8 cellular contexts compared by ENCODE assay signal in genomic region chr22:30397656-30398635, GRCh38. TPM values are rescaled to one million over a fixed set of nuclear protein-coding genes. Genes with fewer than 3 reads are reported as not detected.
DNase-seq lines count a peak whose midpoint lies in the region; ATAC-seq and TF ChIP-seq lines count a peak whose summit lies in the region.

No MANE protein-coding gene starts in this region.

- H3K36me3 Mint-ChIP-seq in activated naive CD4-positive, alpha-beta T cell treated with anti-CD3 and anti-CD28 coated beads for 36 hours (ENCODE audit: low read depth), result no peaks in the 10 kb centered on the region

- dilution Hi-C loops in mammary epithelial cell (cut with HindIII; ENCODE audit: low sequenced_read_pairs), result no loop called here

- H3K27me3 ChIP-seq in mammary epithelial cell (ENCODE audit: insufficient read depth, low read length) (no peaks in the 10 kb centered on the region), lower lobe of right lung (ENCODE audit: low read depth) (peaks cover 22% of the 10 kb centered on the region)

- peak overlapping the region; percentile 87 for H3K4me3 Mint-ChIP-seq in activated naive CD4-positive, alpha-beta T cell treated with anti-CD3 and anti-CD28 coated beads for 36 hours

- H2AFZ ChIP-seq in mammary epithelial cell (ENCODE audit: low read depth, low read length), result no peak overlapping the region

- CTCF ChIA-PET in activated naive CD4-positive, alpha-beta T cell treated with anti-CD3 and anti-CD28 coated beads for 36 hours (lab: Charles Lee), result interaction anchor here (1.0 to 4.2 kb wide), 10 partner anchors 8 to 194 kb away, joined by 3 to 43 read pairs (median 5); partner anchors contain the start of genes MTFP1 and PES1
- CTCF ChIA-PET in mammary epithelial cell (lab: Charles Lee; ENCODE audit: low non-redundant PET), result interaction anchor here (0.7 kb wide), 1 partner anchor 13 kb away, joined by 4 read pairs; no protein-coding TSS in a partner anchor
- CTCF ChIA-PET in GM10248 (lab: Yijun Ruan, JAX), result interaction anchor here (0.8 to 5.0 kb wide), 10 partner anchors 7 to 134 kb away, joined by 3 to 42 read pairs (median 4); partner anchors contain the start of genes CASTOR1 and RNF215

- H3K36me3 ChIP-seq in mammary epithelial cell (ENCODE audit: insufficient read depth, low read length) (peaks cover 10% of the 10 kb centered on the region), lower lobe of right lung (no peaks in the 10 kb centered on the region), urinary bladder (ENCODE audit: insufficient read depth) (no peaks in the 10 kb centered on the region)

- peak overlapping the region; percentile 94 for H3K4me2 ChIP-seq in mammary epithelial cell (ENCODE audit: insufficient read depth, low read depth, low read length)

- H3K4me3 ChIP-seq in mammary epithelial cell (replicated peaks in 1 of 3; ENCODE audit: insufficient read depth in 1 of 3, low read depth in 2 of 3, low read length in 3 of 3), result peak overlapping the region; percentile 60 to 94 (median 78)
- peak overlapping the region; percentile 69 for H3K4me3 ChIP-seq in lower lobe of right lung
- H3K4me3 ChIP-seq in urinary bladder (ENCODE audit: low read depth, low read length), result peak overlapping the region; percentile 60

- WGBS in mammary epithelial cell (ENCODE audit: low coverage, missing lambda C conversion rate), result 2% methylated on average over 11 of the region's 11 CpGs
- 25% methylated on average over 11 of the region's 11 CpGs for WGBS in urinary bladder

- H3K9me3 ChIP-seq in mammary epithelial cell (replicated peaks; ENCODE audit: insufficient read depth, low read length), result no peaks in the 10 kb centered on the region
- H3K9me3 ChIP-seq in lower lobe of right lung, result no peaks in the 10 kb centered on the region

- peaks cover 36% of the 10 kb centered on the region for H3K4me1 Mint-ChIP-seq in activated naive CD4-positive, alpha-beta T cell treated with anti-CD3 and anti-CD28 coated beads for 36 hours (ENCODE audit: low read depth)

- ATAC-seq in lower lobe of right lung, result peak in 1 of 2 donors; percentile 9

- in situ Hi-C loops in mammary epithelial cell (cut with MboI; ENCODE audit: low sequenced_read_pairs in 2 of 2), result loop anchor here (5.0 to 25.0 kb wide), 4 partner anchors 77 to 286 kb away; partner anchors contain the start of genes CASTOR1 (in 1 of the 2) and SEC14L3 (in 1 of the 2)

- POLR2A ChIA-PET in GM10248 (lab: Yijun Ruan, JAX), result no interaction called here

- H3K9me3 Mint-ChIP-seq in activated naive CD4-positive, alpha-beta T cell treated with anti-CD3 and anti-CD28 coated beads for 36 hours, result no peaks in the 10 kb centered on the region

- peaks cover 38% of the 10 kb centered on the region for H3K4me1 ChIP-seq in mammary epithelial cell (ENCODE audit: insufficient read depth, low read length)
- H3K4me1 ChIP-seq in lower lobe of right lung, result peaks cover 35% of the 10 kb centered on the region
- no peaks in the 10 kb centered on the region for H3K4me1 ChIP-seq in urinary bladder (ENCODE audit: insufficient read depth)

- no peaks in the 10 kb centered on the region for H3K27me3 Mint-ChIP-seq in activated naive CD4-positive, alpha-beta T cell treated with anti-CD3 and anti-CD28 coated beads for 36 hours (ENCODE audit: low read depth)

- peaks cover 67% of the 10 kb centered on the region for H3K79me2 ChIP-seq in mammary epithelial cell (ENCODE audit: insufficient read depth, low read length)

- no peak for DNase-seq in activated naive CD4-positive, alpha-beta T cell treated with anti-CD3 and anti-CD28 coated beads for 36 hours
- no peak for DNase-seq in activated naive CD4-positive, alpha-beta T cell treated with anti-CD3 and anti-CD28 coated beads, Interleukin-2, amount 50 U/mL, for 16 hours
- DNase-seq in mammary epithelial cell (no peak), lower lobe of right lung (no peak), GM10248 (ENCODE audit: extremely low spot score) (no peak), LoVo (ENCODE audit: low spot score) (no peak), cerebellum (ENCODE audit: low spot score) (no peak)

- no peak overlapping the region for H3K27ac Mint-ChIP-seq in activated naive CD4-positive, alpha-beta T cell treated with anti-CD3 and anti-CD28 coated beads for 36 hours

- H3K27ac ChIP-seq in mammary epithelial cell (ENCODE audit: insufficient read depth, low read depth, low read length) (peak overlapping the region; percentile 80), lower lobe of right lung (no peak overlapping the region), urinary bladder (ENCODE audit: low read depth) (no peak overlapping the region)

- intact Hi-C loops in activated naive CD4-positive, alpha-beta T cell treated with anti-CD3 and anti-CD28 coated beads for 36 hours (cut with micrococcal nuclease), result no loop called here
- intact Hi-C loops in mammary epithelial cell (cut with micrococcal nuclease) (loop anchor here (1.0 to 5.0 kb wide), 4 partner anchors 26 to 201 kb away; no protein-coding TSS in a partner anchor), lower lobe of right lung (cut with DNase I) (no loop called here)

- no TSS peak for BruUV-seq in mammary epithelial cell (replicated peaks; lab: Mats Ljungman, UMichigan)

- H4K20me1 ChIP-seq in mammary epithelial cell (ENCODE audit: insufficient read depth, low read length), result no peaks in the 10 kb centered on the region

- TF ChIP-seq CTCF in mammary epithelial cell (conservative IDR thresholded peaks at IDR 0.05 in 1 of 2, IDR thresholded peaks at IDR 0.05 in 1 of 2; ENCODE audit: extremely low read depth in 1 of 2, insufficient read depth in 1 of 2, low read depth in 1 of 2, low read length in 2 of 2) (no peak), lower lobe of right lung (IDR thresholded peaks at IDR 0.05) (no peak), GM10248 (IDR thresholded peaks at IDR 0.05; ENCODE audit: control extremely low read depth, extremely low read depth, low read depth, missing control alignments) (no peak)

- peak overlapping the region; percentile 90 for H3K9ac ChIP-seq in mammary epithelial cell (ENCODE audit: insufficient read depth, low read length)

RNA-seq across cellular contexts. Expression of gene SEC14L2, which starts 1.1 kb away (rescaled TPM):
- 1 to 10 TPM; 8.2 to 8.8 TPM for total RNA-seq in activated naive CD4-positive, alpha-beta T cell treated with anti-CD3 and anti-CD28 coated beads for 36 hours
- total RNA-seq in mammary epithelial cell (100 to 1,000 TPM; 171 to 266 TPM), lower lobe of right lung (7.8 TPM), urinary bladder (6.2 TPM), cerebellum (5.5 TPM)
- polyA plus RNA-seq in mammary epithelial cell (168 TPM), urinary bladder (11.0 TPM)
- polyA minus RNA-seq in mammary epithelial cell, result 208 TPM

RNA-seq across cellular contexts. Expression of gene RNF215, which starts 10.7 kb away (rescaled TPM):
- total RNA-seq in activated naive CD4-positive, alpha-beta T cell treated with anti-CD3 and anti-CD28 coated beads for 36 hours, result 1 to 10 TPM; 2.8 to 3.9 TPM
- total RNA-seq in mammary epithelial cell (10 to 100 TPM; 21.6 to 22.0 TPM), lower lobe of right lung (13.6 TPM), urinary bladder (10.7 TPM), cerebellum (14.2 TPM)
- polyA plus RNA-seq in mammary epithelial cell (5.0 TPM), urinary bladder (18.8 TPM)
- polyA minus RNA-seq in mammary epithelial cell, result 46.1 TPM

RNA-seq across cellular contexts. Expression of gene MTFP1, which starts 27.6 kb away (rescaled TPM):
- total RNA-seq in activated naive CD4-positive, alpha-beta T cell treated with anti-CD3 and anti-CD28 coated beads for 36 hours, result 10 to 100 TPM; 36.6 to 37.1 TPM
- total RNA-seq in mammary epithelial cell, result 1 to 10 TPM; 1.5 to 6.9 TPM
- 14.3 TPM for polyA plus RNA-seq in mammary epithelial cell
- polyA minus RNA-seq in mammary epithelial cell, result not detected
- 9.9 TPM for total RNA-seq in lower lobe of right lung
- total RNA-seq in urinary bladder, result 2.1 TPM
- 7.7 TPM for polyA plus RNA-seq in urinary bladder
- total RNA-seq in cerebellum, result 2.9 TPM

RNA-seq across cellular contexts. Expression of gene CCDC157, which starts 41.1 kb away (rescaled TPM):
- 1 to 10 TPM; 1.1 to 1.5 TPM for total RNA-seq in activated naive CD4-positive, alpha-beta T cell treated with anti-CD3 and anti-CD28 coated beads for 36 hours
- total RNA-seq in mammary epithelial cell (1 to 10 TPM; 1.9 to 3.2 TPM), lower lobe of right lung (5.2 TPM), urinary bladder (2.1 TPM), cerebellum (5.2 TPM)
- polyA plus RNA-seq in mammary epithelial cell (1.6 TPM), urinary bladder (2.0 TPM)
- 1.9 TPM for polyA minus RNA-seq in mammary epithelial cell

RNA-seq across cellular contexts. Expression of gene SF3A1, which starts 41.3 kb away (rescaled TPM):
- 100 to 1,000 TPM; 274 to 276 TPM for total RNA-seq in activated naive CD4-positive, alpha-beta T cell treated with anti-CD3 and anti-CD28 coated beads for 36 hours
- total RNA-seq in mammary epithelial cell, result 100 to 1,000 TPM in 1 of 2 donors, 10 to 100 TPM in 1; 45.0 to 163 TPM
- 45.2 TPM for polyA plus RNA-seq in mammary epithelial cell
- 645 TPM for polyA minus RNA-seq in mammary epithelial cell
- total RNA-seq in lower lobe of right lung, result 162 TPM
- 27.5 TPM for total RNA-seq in urinary bladder
- 53.6 TPM for polyA plus RNA-seq in urinary bladder
- total RNA-seq in cerebellum, result 33.7 TPM

Comparison
In these comparisons a context has a peak if more than half of its experiments do, and no peak if none do; other contexts are left out.
1. RNA of gene SEC14L2, which starts 1.1 kb away (total RNA-seq): 171 to 266 TPM in mammary epithelial cell; 8.2 to 8.8 TPM in activated naive CD4-positive, alpha-beta T cell treated with anti-CD3 and anti-CD28 coated beads for 36 hours, 7.8 TPM in lower lobe of right lung (single experiment), 6.2 TPM in urinary bladder (single experiment) and 5.5 TPM in cerebellum (single experiment); every median in the first group is over 10 times any median in the second.
2. Peak in every context shown above with its lines, with median percentiles within 50 percentile points of each other: H3K4me3 ChIP-seq.